In genomic region chr1:156725683-156726280, GRCh38 we compare ENCODE assay signal across 8 cellular contexts. TPM values are rescaled to one million over a fixed set of nuclear protein-coding genes. Genes with fewer than 3 reads are reported as not detected.
DNase-seq lines count a peak whose midpoint lies in the region; ATAC-seq, FAIRE-seq and TF ChIP-seq lines count a peak whose summit lies in the region.

No MANE protein-coding gene starts in this region.

- peaks cover 27% of the 10 kb centered on the region for H3F3A ChIP-seq in DOHH2 (ENCODE audit: control insufficient read depth, insufficient read depth)

- H3K4me1 ChIP-seq in DOHH2 (ENCODE audit: control insufficient read depth, low read length) (peaks cover 36% of the 10 kb centered on the region), kidney (ENCODE audit: control insufficient read depth in 1 of 2, insufficient read depth in 1 of 2, low read depth in 1 of 2, low read length in 2 of 2) (peaks cover 22 to 29% of the 10 kb centered on the region in 2 donors), spleen (peaks cover 36 to 79% (median 54%) of the 10 kb centered on the region in 6 donors)

- 12 to 17% (median 14%) methylated on average over 18 of the region's 18 CpGs for WGBS in spleen, 5 donors

- peak overlapping the region; percentile 91 for H3K4me2 ChIP-seq in DOHH2 (ENCODE audit: low read length)

- DNase-seq in NCI-H2227 (lab: John Stamatoyannopoulos, UW; ENCODE audit: unreplicated experiment) = peak; percentile 87
- peak; percentile 75 for DNase-seq in central memory CD4-positive, alpha-beta T cell
- peak; percentile 94 for DNase-seq in kidney
- DNase-seq in spleen = peak; percentile 95

- peak overlapping the region; percentile 97 for H3K4me3 ChIP-seq in DOHH2 (ENCODE audit: low read length)
- peak overlapping the region; percentile 52 for H3K4me3 ChIP-seq in WI38 (ENCODE audit: low read depth, low read length)
- peak overlapping the region; percentile 43 to 61 for H3K4me3 ChIP-seq in kidney (ENCODE audit: low read length in 2 of 2)
- H3K4me3 ChIP-seq in spleen = peak overlapping the region; percentile 6 to 90 (median 72)

- TF ChIP-seq CTCF in DOHH2 (IDR thresholded peaks at IDR 0.05; ENCODE audit: low read depth, low read length, poor library complexity, severe bottlenecking) = peak; percentile 97
- peak; percentile 89 for TF ChIP-seq CTCF in WI38 (IDR thresholded peaks at IDR 0.05; ENCODE audit: low read depth, low read length)
- TF ChIP-seq CTCF in kidney (IDR thresholded peaks at IDR 0.05; ENCODE audit: borderline replicate concordance, extremely low read depth, insufficient read depth) = peak; percentile 77
- TF ChIP-seq CTCF in spleen (IDR thresholded peaks at IDR 0.05 in 8 of 11, conservative IDR thresholded peaks at IDR 0.05 in 3 of 11) = peak; percentile 84 to 98 (median 96)

- H3K9me3 ChIP-seq in DOHH2 (ENCODE audit: control insufficient read depth, insufficient read depth, low read length) = no peaks in the 10 kb centered on the region
- no peaks in the 10 kb centered on the region for H3K9me3 ChIP-seq in kidney (ENCODE audit: control insufficient read depth in 1 of 2, low read length in 2 of 2)
- H3K9me3 ChIP-seq in spleen = no peaks in the 10 kb centered on the region

- no peaks in the 10 kb centered on the region for H3K27me3 ChIP-seq in DOHH2 (ENCODE audit: control insufficient read depth, low read length)
- H3K27me3 ChIP-seq in spleen (replicated peaks in 1 of 7) = no peaks in the 10 kb centered on the region

- H3K27ac ChIP-seq in DOHH2 (ENCODE audit: low read depth, low read length) (peak overlapping the region; percentile 73), kidney (ENCODE audit: low read depth in 2 of 2, low read length in 2 of 2) (no peak overlapping the region), spleen (peak overlapping the region in 5 of 8 donors; percentile 23 to 99 (median 61))

- H3K9me2 ChIP-seq in DOHH2 (replicated peaks; ENCODE audit: control insufficient read depth, low read length) = no peaks in the 10 kb centered on the region

- no peak for TF ChIP-seq POLR2A in spleen (IDR thresholded peaks at IDR 0.05)

- H3K36me3 ChIP-seq in DOHH2 (ENCODE audit: control insufficient read depth, low read length) (peaks cover 81% of the 10 kb centered on the region), kidney (ENCODE audit: control insufficient read depth in 1 of 2, insufficient read depth in 2 of 2, low read length in 2 of 2) (peaks cover 18 to 25% of the 10 kb centered on the region in 2 donors), spleen (peaks cover 0 to 59% (median 39%) of the 10 kb centered on the region in 6 donors)

- H4K20me1 ChIP-seq in DOHH2 (ENCODE audit: control insufficient read depth, insufficient read depth, low read depth, low read length) = peaks cover 34% of the 10 kb centered on the region

- ATAC-seq in HG02678 (IDR thresholded peaks at IDR 0.05; ENCODE audit: unreplicated experiment) (peak; percentile 40), HG02973 (IDR thresholded peaks at IDR 0.05; ENCODE audit: unreplicated experiment) (no peak)

- intact Hi-C loops in kidney (cut with DNase I) (no loop called here), spleen (cut with DNase I; ENCODE audit: low total_unique reads) (loop anchor here (2.0 to 10.0 kb wide), 2 partner anchors 37 to 159 kb away; no protein-coding TSS in a partner anchor)

- no peak for FAIRE-seq in kidney (lab: Jason Lieb, UNC)

- peaks cover 87% of the 10 kb centered on the region for H3K79me2 ChIP-seq in DOHH2 (ENCODE audit: control insufficient read depth, low read length)

- H3K9ac ChIP-seq in kidney (ENCODE audit: low read length in 2 of 2) = peak overlapping the region; percentile 28 to 63

RNA-seq across cellular contexts. Expression of gene METTL25B, which starts 2.5 kb away (rescaled TPM):
- total RNA-seq in kidney (35.2 TPM), spleen (10 to 100 TPM; 23.2 to 41.1 (median 32.4) TPM)
- polyA plus RNA-seq in kidney (ENCODE audit: insufficient read depth, low read depth, low replicate concordance) (29.4 TPM), spleen (10 to 100 TPM; 33.0 to 43.8 (median 42.9) TPM)

RNA-seq across cellular contexts. Expression of gene ISG20L2, which starts 2.8 kb away (rescaled TPM):
- total RNA-seq in kidney = 23.3 TPM
- polyA plus RNA-seq in kidney (ENCODE audit: insufficient read depth, low read depth, low replicate concordance) = 13.3 TPM
- total RNA-seq in spleen = 10 to 100 TPM; 24.0 to 46.7 (median 33.8) TPM
- polyA plus RNA-seq in spleen = 10 to 100 TPM in 1 of 3 donors, 1 to 10 TPM in 2; 6.6 to 14.4 (median 9.8) TPM

RNA-seq across cellular contexts. Expression of gene MRPL24, which starts 15.1 kb away (rescaled TPM):
- total RNA-seq in kidney (71.9 TPM), spleen (10 to 100 TPM; 15.2 to 45.3 (median 37.3) TPM)
- polyA plus RNA-seq in kidney (ENCODE audit: insufficient read depth, low read depth, low replicate concordance) (174 TPM), spleen (10 to 100 TPM; 64.8 to 83.5 (median 82.8) TPM)

RNA-seq across cellular contexts. Expression of gene CRABP2, which starts 20.4 kb away (rescaled TPM):
- total RNA-seq in kidney = 15.2 TPM
- polyA plus RNA-seq in kidney (ENCODE audit: insufficient read depth, low read depth, low replicate concordance) = 21.6 TPM
- 10 to 100 TPM in 1 of 7 donors, 1 to 10 TPM in 6; 1.2 to 13.1 (median 3.8) TPM for total RNA-seq in spleen
- 1 to 10 TPM; 1.2 to 5.3 (median 1.8) TPM for polyA plus RNA-seq in spleen

RNA-seq across cellular contexts. Expression of gene HDGF, which starts 25.7 kb away (rescaled TPM):
- 198 TPM for total RNA-seq in kidney
- polyA plus RNA-seq in kidney (ENCODE audit: insufficient read depth, low read depth, low replicate concordance) = 206 TPM
- 100 to 1,000 TPM in 4 of 7 donors, 10 to 100 TPM in 3; 80.9 to 143 (median 110) TPM for total RNA-seq in spleen
- 100 to 1,000 TPM in 1 of 3 donors, 10 to 100 TPM in 2; 48.8 to 100 (median 66.0) TPM for polyA plus RNA-seq in spleen

Comparison
In these comparisons a context has a peak if more than half of its experiments do, and no peak if none do; other contexts are left out.
1. H3K27ac ChIP-seq: peak in DOHH2 (single experiment) and spleen (5 of 8); none in kidney (0 of 2).
2. Peak in every context shown above with its lines, with median percentiles within 50 percentile points of each other: H3K4me3 ChIP-seq, CTCF ChIP-seq and DNase-seq.